In genomic region chr1:91852011-91852410, GRCh38 we compare ENCODE assay signal across 8 cellular contexts. TPM values are rescaled to one million over a fixed set of nuclear protein-coding genes. Genes with fewer than 3 reads are reported as not detected.
DNase-seq lines count a peak whose midpoint lies in the region; ATAC-seq and TF ChIP-seq lines count a peak whose summit lies in the region.
"Not testable (repeated sequence)": the region's sequence is repeated elsewhere in the genome, so short reads cannot be mapped to it uniquely, and the experiment has no call there.

No MANE protein-coding gene starts in this region.

- WGBS in GM23248 (ENCODE audit: low coverage in 1 of 2, low lambda C conversion rate in 2 of 2, missing lambda C conversion rate in 2 of 2), 2 experiments, result 92 to 98% methylated on average over 5 of the region's 5 CpGs
- WGBS in heart left ventricle, 4 donors, result 94 to 97% (median 96%) methylated on average over 5 of the region's 5 CpGs

- DNase-seq in GM23248; coronary artery (ENCODE audit: low spot score); heart left ventricle; lower lobe of right lung; osteoblast (ENCODE audit: insufficient read length, low spot score, missing footprints); uterus: not testable (repeated sequence)

- H3F3A ChIP-seq in GM23248 (ENCODE audit: insufficient read depth), result not testable (repeated sequence)

- not testable (repeated sequence) for H3K4me3 ChIP-seq in GM23248; coronary artery; heart left ventricle; lower lobe of right lung; osteoblast (ENCODE audit: insufficient read depth, low read length); stomach smooth muscle (ENCODE audit: low read length in 2 of 2); uterus

- intact Hi-C loops in heart left ventricle (cut with DNase I), result loop anchor here in 1 of 10 donors (5.0 kb wide), 1 partner anchor 35 kb away; the partner anchor contains the start of gene TGFBR3
- intact Hi-C loops in lower lobe of right lung (cut with DNase I); uterus (cut with DNase I; ENCODE audit: low total_unique reads): not testable (repeated sequence)

- TF ChIP-seq CTCF in VCaP (conservative IDR thresholded peaks at IDR 0.05); coronary artery (IDR thresholded peaks at IDR 0.05); heart left ventricle (IDR thresholded peaks at IDR 0.05); lower lobe of right lung (IDR thresholded peaks at IDR 0.05); osteoblast (IDR thresholded peaks at IDR 0.05; ENCODE audit: extremely low read depth, low read depth, low read length); uterus (IDR thresholded peaks at IDR 0.05): not testable (repeated sequence)

- H3K79me2 ChIP-seq in GM23248 (ENCODE audit: insufficient read depth), result peaks cover 96% of the 10 kb centered on the region
- H3K79me2 ChIP-seq in osteoblast (ENCODE audit: insufficient read depth, low read length), result peaks cover 22% of the 10 kb centered on the region

- H3K27ac ChIP-seq in GM23248, result peak overlapping the region; percentile 32; the same call in 1 of the 2 replicates
- peak overlapping the region; percentile 80 for H3K27ac ChIP-seq in VCaP
- peak overlapping the region; percentile 64 to 72 for H3K27ac ChIP-seq in coronary artery
- peak overlapping the region in 11 of 12 donors; percentile 19 to 92 (median 85) for H3K27ac ChIP-seq in heart left ventricle
- H3K27ac ChIP-seq in lower lobe of right lung, result peak overlapping the region; percentile 69
- not testable (repeated sequence) for H3K27ac ChIP-seq in osteoblast (ENCODE audit: low read depth, low read length)
- H3K27ac ChIP-seq in stomach smooth muscle (ENCODE audit: low read length), result peak overlapping the region; percentile 90
- peak overlapping the region; percentile 86 to 96 for H3K27ac ChIP-seq in uterus

- not testable (repeated sequence) for H3K9ac ChIP-seq in GM23248
- H3K9ac ChIP-seq in stomach smooth muscle (ENCODE audit: low read length in 2 of 2), result peak overlapping the region in 1 of 2 donors; percentile 26

- H2AFZ ChIP-seq in GM23248; osteoblast (ENCODE audit: low read length): not testable (repeated sequence)

- not testable (repeated sequence) for H3K9me3 ChIP-seq in GM23248 (ENCODE audit: low read depth); heart left ventricle; lower lobe of right lung; osteoblast (ENCODE audit: low read depth, low read length); stomach smooth muscle (ENCODE audit: control insufficient read depth in 2 of 2, low read length in 2 of 2); uterus

- H3K9me2 ChIP-seq in GM23248 (ENCODE audit: insufficient read depth), result not testable (repeated sequence)

- not testable (repeated sequence) for H4K20me1 ChIP-seq in GM23248 (ENCODE audit: insufficient read depth); osteoblast (ENCODE audit: insufficient read depth, low read length)

- H3K36me3 ChIP-seq in GM23248 (ENCODE audit: low read depth); heart left ventricle; lower lobe of right lung; osteoblast (ENCODE audit: insufficient read depth, low read length); stomach smooth muscle (ENCODE audit: control insufficient read depth in 2 of 2, insufficient read depth in 2 of 2, low read length in 2 of 2); uterus: not testable (repeated sequence)

- not testable (repeated sequence) for H3K27me3 ChIP-seq in GM23248 (replicated peaks; ENCODE audit: insufficient read depth); heart left ventricle; lower lobe of right lung (ENCODE audit: low read depth); osteoblast (ENCODE audit: insufficient read depth, low read length); stomach smooth muscle (ENCODE audit: control insufficient read depth in 1 of 2, insufficient read depth in 2 of 2, low read length in 2 of 2); uterus

- ATAC-seq in heart left ventricle, lower lobe of right lung: not testable (repeated sequence)

- H3K4me2 ChIP-seq in GM23248 (ENCODE audit: unreplicated experiment) (peak overlapping the region; percentile 69), osteoblast (ENCODE audit: insufficient read depth, low read length) (peak overlapping the region; percentile 90)

- H3K4me1 ChIP-seq in GM23248 (ENCODE audit: insufficient read depth) (peaks cover 13% of the 10 kb centered on the region), heart left ventricle (peaks cover 5 to 54% (median 21%) of the 10 kb centered on the region in 12 donors), lower lobe of right lung (peaks cover 29% of the 10 kb centered on the region), osteoblast (ENCODE audit: insufficient read depth, low read length) (peaks cover 11% of the 10 kb centered on the region), stomach smooth muscle (ENCODE audit: control insufficient read depth, insufficient read depth, low read length) (peaks cover 48% of the 10 kb centered on the region), uterus (peaks cover 0 to 10% of the 10 kb centered on the region in 2 donors)

- in situ Hi-C loops in GM23248 (cut with MboI), result not testable (repeated sequence)

- not testable (repeated sequence) for TF ChIP-seq POLR2A in heart left ventricle (IDR thresholded peaks at IDR 0.05); uterus (IDR thresholded peaks at IDR 0.05)

RNA-seq across cellular contexts. Expression of gene TGFBR3, which starts 33.9 kb away (rescaled TPM):
- total RNA-seq in GM23248 (2014; rRNA removed; shearing (Covaris generic)), result 25.4 and 26.5 TPM in 2 replicates
- polyA plus RNA-seq in GM23248 (2016; fragmentation: Nextera tagmentation; extraction: Ambion mirVana) (16.2 and 17.7 TPM in 2 replicates), heart left ventricle (10 to 100 TPM in 1 of 2 donors, 1 to 10 TPM in 1; 6.9 to 10.3 TPM)
- total RNA-seq in heart left ventricle (10 to 100 TPM; 10.3 to 51.8 (median 28.1) TPM), lower lobe of right lung (51.7 TPM), osteoblast (32.2 and 41.5 TPM in 2 replicates), uterus (100 to 1,000 TPM in 3 of 4 donors, 10 to 100 TPM in 1; 87.8 to 388 (median 212) TPM)
